In genomic region chr3:151890721-151891141, GRCh38 we compare ENCODE assay signal across 10 cellular contexts. TPM values are rescaled to one million over a fixed set of nuclear protein-coding genes. Genes with fewer than 3 reads are reported as not detected.
DNase-seq lines count a peak whose midpoint lies in the region; ATAC-seq and TF ChIP-seq lines count a peak whose summit lies in the region.
"Had no signal": no experiment of that assay in that cellular context is flagged by ENCODE, and none has a peak within 500 bp of the region (broad histone marks: within the 10 kb centered on the region; RNA-seq: fewer than 3 reads in every experiment).

No MANE protein-coding gene starts in this region.

- H3K79me2 ChIP-seq in smooth muscle cell (ENCODE audit: low read depth), result no peaks in the 10 kb centered on the region

- no peak overlapping the region for H3K4me2 ChIP-seq in smooth muscle cell

- H3K27me3 ChIP-seq in smooth muscle cell (ENCODE audit: low read depth), result no peaks in the 10 kb centered on the region

- H4K20me1 ChIP-seq in smooth muscle cell (ENCODE audit: low read depth), result no peaks in the 10 kb centered on the region

- no peak for TF ChIP-seq POLR2A in GM18505 (IDR thresholded peaks at IDR 0.05; ENCODE audit: borderline replicate concordance, extremely low read depth, insufficient read depth, insufficient read length)

- H3F3A ChIP-seq in smooth muscle cell (ENCODE audit: low read depth), result no peaks in the 10 kb centered on the region

- H3K9ac ChIP-seq in smooth muscle cell (ENCODE audit: low read depth), result no peak overlapping the region

- no peak overlapping the region for H3K4me3 ChIP-seq in choroid plexus epithelial cell (ENCODE audit: low read depth, low read length)
- H3K4me3 ChIP-seq in smooth muscle cell, result no peak overlapping the region
- H3K4me3 ChIP-seq: lower lobe of right lung had no signal

- TF ChIP-seq CTCF in choroid plexus epithelial cell (conservative IDR thresholded peaks at IDR 0.05; ENCODE audit: low read depth, low read length) (no peak), smooth muscle cell (IDR thresholded peaks at IDR 0.05; ENCODE audit: borderline replicate concordance, insufficient read depth, poor library complexity, severe bottlenecking) (no peak)

- peak; percentile 99 for DNase-seq in NCI-H146 (lab: John Stamatoyannopoulos, UW)
- peak; percentile 65 for DNase-seq in choroid plexus epithelial cell (ENCODE audit: low read depth)
- DNase-seq in stimulated activated CD4-positive, alpha-beta T cell treated with anti-CD3 and anti-CD28 coated beads, Interleukin-2, amount 100 ng/mL, for 48 hours, result no peak
- DNase-seq in smooth muscle cell (lab: John Stamatoyannopoulos, UW; ENCODE audit: unreplicated experiment), result no peak
- DNase-seq in iPS-NIHi7 (ENCODE audit: extremely low spot score), result no peak
- DNase-seq: lower lobe of right lung, T-cell had no signal

- H2AFZ ChIP-seq in smooth muscle cell (ENCODE audit: low read depth), result no peak overlapping the region

- H3K4me1 ChIP-seq in smooth muscle cell (ENCODE audit: low read depth), result no peaks in the 10 kb centered on the region

- no peaks in the 10 kb centered on the region for H3K9me3 ChIP-seq in smooth muscle cell (replicated peaks; ENCODE audit: low read depth)
- H3K9me3 ChIP-seq: lower lobe of right lung had no signal

- no peak overlapping the region for H3K27ac ChIP-seq in smooth muscle cell (ENCODE audit: low read depth)
- H3K27ac ChIP-seq: lower lobe of right lung had no signal

- no peaks in the 10 kb centered on the region for H3K36me3 ChIP-seq in smooth muscle cell (ENCODE audit: low read depth)
- H3K36me3 ChIP-seq: lower lobe of right lung had no signal

- WGBS in smooth muscle cell (ENCODE audit: low lambda C conversion rate), result 61% methylated on average over 4 of the region's 4 CpGs

- ATAC-seq in GM18505 (IDR thresholded peaks at IDR 0.05; ENCODE audit: unreplicated experiment), result peak; percentile 62
- ATAC-seq in HG02798 (IDR thresholded peaks at IDR 0.05; ENCODE audit: poor library complexity, unreplicated experiment), result peak; percentile 67
- no peak for ATAC-seq in GM19023 (IDR thresholded peaks at IDR 0.05; ENCODE audit: unreplicated experiment)

RNA-seq across cellular contexts. Expression of gene SUCNR1, which starts 17.3 kb away (rescaled TPM):
- not detected in 2 replicates for total RNA-seq in smooth muscle cell
- polyA plus RNA-seq in smooth muscle cell, result not detected in 2 replicates
- total RNA-seq: T-cell had no signal

Comparison
In these comparisons a context has a peak if more than half of its experiments do, and no peak if none do; other contexts are left out.
1. DNase-seq: peak in NCI-H146 (single experiment) and choroid plexus epithelial cell (single experiment); none in stimulated activated CD4-positive, alpha-beta T cell treated with anti-CD3 and anti-CD28 coated beads, Interleukin-2, amount 100 ng/mL, for 48 hours (0 of 2), smooth muscle cell (single experiment) and iPS-NIHi7 (single experiment).